8 cellular contexts compared by ENCODE assay signal in the genomic region with DNA sequence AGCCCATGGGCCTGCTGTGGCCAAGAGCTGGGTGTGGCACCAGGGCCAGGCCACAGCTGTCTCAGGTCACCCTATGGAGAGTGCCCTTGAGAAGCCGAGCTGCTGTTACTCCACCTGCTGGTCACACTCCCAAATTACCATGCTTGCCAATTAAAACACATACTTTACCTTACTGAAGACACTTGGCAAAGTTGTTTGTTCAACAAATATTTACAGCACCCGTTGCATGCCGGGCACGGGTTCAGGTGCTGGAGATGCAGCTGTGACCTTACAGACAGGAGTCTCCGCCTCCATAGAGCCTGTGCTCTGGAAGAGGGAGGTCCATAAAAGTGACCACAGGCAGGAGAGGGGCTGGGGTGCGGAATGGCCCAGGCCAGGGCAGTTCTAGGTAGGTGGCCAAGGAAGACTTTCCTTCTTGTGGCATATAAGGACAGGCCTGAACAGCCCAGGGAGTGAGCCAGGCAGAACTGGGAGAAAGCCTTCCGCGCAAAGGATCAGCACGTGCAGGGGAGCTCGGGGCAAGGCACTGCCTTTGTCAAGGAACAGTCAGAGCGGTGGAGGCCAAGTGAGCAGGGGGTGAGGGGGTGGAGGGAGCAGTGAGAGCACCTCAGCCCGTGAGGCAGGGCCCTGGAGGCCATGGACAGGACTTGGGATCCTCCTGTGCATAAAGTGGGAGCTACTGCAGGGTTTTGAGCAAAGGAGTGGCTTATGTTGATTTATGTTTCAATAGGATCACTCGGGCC. TPM values are rescaled to one million over a fixed set of nuclear protein-coding genes. Genes with fewer than 3 reads are reported as not detected.
DNase-seq lines count a peak whose midpoint lies in the region; TF ChIP-seq lines count a peak whose summit lies in the region.

No MANE protein-coding gene starts in this region.

- H3K4me3 ChIP-seq in BE2C (ENCODE audit: low read depth, low read length): no peak overlapping the region

- TF ChIP-seq CTCF in BE2C (IDR thresholded peaks at IDR 0.05; ENCODE audit: low read depth, low read length): peak; percentile 72
- TF ChIP-seq CTCF in GM20000 (IDR thresholded peaks at IDR 0.05; ENCODE audit: extremely low read depth, missing control alignments): peak; percentile 52
- peak; percentile 87 for TF ChIP-seq CTCF in VCaP (conservative IDR thresholded peaks at IDR 0.05)

- no peaks in the 10 kb centered on the region for H3K4me1 ChIP-seq in BE2C

- peak overlapping the region; percentile 58 for H3K27ac ChIP-seq in VCaP

- DNase-seq in BE2C (peak; percentile 65), GM20000 (ENCODE audit: low spot score) (peak; percentile 64), NCI-H146 treated with DMSO at 0.1 percent for 48 hours (lab: John Stamatoyannopoulos, UW; ENCODE audit: unreplicated experiment) (peak; percentile 55), ecto neural progenitor cell (ENCODE audit: low spot score) (peak; percentile 63), medulla oblongata (ENCODE audit: extremely low spot score) (peak; percentile 24), superior temporal gyrus (ENCODE audit: extremely low spot score) (peak; percentile 36), OCI-M2 (lab: John Stamatoyannopoulos, UW; ENCODE audit: unreplicated experiment) (no peak)

- H3K27me3 ChIP-seq in BE2C: no peaks in the 10 kb centered on the region

- H3K36me3 ChIP-seq in BE2C: peaks cover 5% of the 10 kb centered on the region

- no peaks in the 10 kb centered on the region for H3K9me3 ChIP-seq in BE2C

RNA-seq across cellular contexts. Expression of gene RBM44, which starts 23.6 kb away (rescaled TPM):
- polyA plus RNA-seq in BE2C (2012; ENCODE audit: insufficient read depth, insufficient read length, low read depth): 0.22 TPM
